1 cellular context compared by ENCODE assay signal in the genomic region with DNA sequence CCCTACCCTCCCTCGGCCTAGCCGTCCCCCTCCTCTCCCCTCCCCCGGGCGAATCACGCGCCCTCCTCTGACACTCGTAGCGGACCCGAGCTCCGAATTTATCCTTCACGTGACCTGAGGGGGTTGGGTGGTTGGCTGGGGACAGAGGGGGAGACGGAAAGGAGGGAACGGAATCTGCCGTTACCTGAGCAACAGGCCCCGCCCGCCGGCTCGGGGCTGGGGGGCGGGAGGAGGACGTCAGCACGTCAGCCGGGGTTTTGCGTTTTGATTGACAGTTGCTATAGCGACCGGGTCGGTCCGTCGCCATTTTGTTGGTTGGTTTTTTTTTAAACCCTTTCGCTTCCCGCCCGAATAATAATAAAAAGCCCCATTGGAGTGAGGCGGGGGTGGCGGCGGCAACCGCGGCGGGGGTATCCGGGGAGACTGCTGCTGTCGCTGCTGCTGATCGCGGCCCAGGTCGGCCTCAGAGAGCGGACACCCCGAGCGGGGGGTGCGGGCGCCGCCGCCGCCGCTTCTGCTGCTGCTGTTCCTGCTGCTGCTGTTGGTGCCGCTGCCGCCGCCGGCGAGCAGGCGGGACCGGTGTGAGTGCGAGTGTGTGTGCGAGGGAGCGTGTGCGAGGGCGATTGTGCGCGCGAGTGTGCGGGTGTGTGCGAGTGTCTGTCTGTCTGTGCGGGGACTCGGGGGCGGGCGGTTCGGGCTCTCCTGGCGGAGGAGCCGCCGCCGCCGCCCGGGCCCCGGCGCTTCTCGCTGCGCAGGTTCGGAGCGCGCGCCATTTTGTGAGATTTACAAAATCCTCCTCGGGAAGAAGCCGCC.
TF ChIP-seq lines count a peak whose summit lies in the region.

A gene (plus strand): TSS at position 286 of the 813 bp plus-strand sequence. CDS start 53,602 bp downstream, outside the sequence.

TF ChIP-seq in HepG2, 621 proteins besides CTCF, POLR2A, EP300 and RAD21 (continued from another document and continues in another):
- TF ChIP-seq, protein P1, sequence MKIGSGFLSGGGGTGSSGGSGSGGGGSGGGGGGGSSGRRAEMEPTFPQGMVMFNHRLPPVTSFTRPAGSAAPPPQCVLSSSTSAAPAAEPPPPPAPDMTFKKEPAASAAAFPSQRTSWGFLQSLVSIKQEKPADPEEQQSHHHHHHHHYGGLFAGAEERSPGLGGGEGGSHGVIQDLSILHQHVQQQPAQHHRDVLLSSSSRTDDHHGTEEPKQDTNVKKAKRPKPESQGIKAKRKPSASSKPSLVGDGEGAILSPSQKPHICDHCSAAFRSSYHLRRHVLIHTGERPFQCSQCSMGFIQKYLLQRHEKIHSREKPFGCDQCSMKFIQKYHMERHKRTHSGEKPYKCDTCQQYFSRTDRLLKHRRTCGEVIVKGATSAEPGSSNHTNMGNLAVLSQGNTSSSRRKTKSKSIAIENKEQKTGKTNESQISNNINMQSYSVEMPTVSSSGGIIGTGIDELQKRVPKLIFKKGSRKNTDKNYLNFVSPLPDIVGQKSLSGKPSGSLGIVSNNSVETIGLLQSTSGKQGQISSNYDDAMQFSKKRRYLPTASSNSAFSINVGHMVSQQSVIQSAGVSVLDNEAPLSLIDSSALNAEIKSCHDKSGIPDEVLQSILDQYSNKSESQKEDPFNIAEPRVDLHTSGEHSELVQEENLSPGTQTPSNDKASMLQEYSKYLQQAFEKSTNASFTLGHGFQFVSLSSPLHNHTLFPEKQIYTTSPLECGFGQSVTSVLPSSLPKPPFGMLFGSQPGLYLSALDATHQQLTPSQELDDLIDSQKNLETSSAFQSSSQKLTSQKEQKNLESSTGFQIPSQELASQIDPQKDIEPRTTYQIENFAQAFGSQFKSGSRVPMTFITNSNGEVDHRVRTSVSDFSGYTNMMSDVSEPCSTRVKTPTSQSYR (CRISPR knock-in tag; IDR thresholded peaks at IDR 0.05; ENCODE audit: borderline replicate concordance), result peak; percentile 86; the same call in 1 of the 2 replicates
- peak; percentile 35; the same call in 1 of the 2 replicates for TF ChIP-seq KLF12 (CRISPR knock-in tag; IDR thresholded peaks at IDR 0.05; ENCODE audit: borderline replicate concordance)
- TF ChIP-seq HES4 (CRISPR knock-in tag; IDR thresholded peaks at IDR 0.05; ENCODE audit: borderline replicate concordance), result no peak
- no peak for TF ChIP-seq ZNF878 (CRISPR knock-in tag; IDR thresholded peaks at IDR 0.05)
- peak; percentile 25; the same call in 1 of the 2 replicates for TF ChIP-seq SALL1 (CRISPR knock-in tag; IDR thresholded peaks at IDR 0.05)
- no peak for TF ChIP-seq FLYWCH1 (CRISPR knock-in tag; IDR thresholded peaks at IDR 0.05)
- TF ChIP-seq MTF2 (CRISPR knock-in tag; IDR thresholded peaks at IDR 0.05; ENCODE audit: borderline replicate concordance), result no peak
- 0 out of 2 replicates have a peak, but pooled peaks have one; percentile 24 for TF ChIP-seq ZFP37 (CRISPR knock-in tag; IDR thresholded peaks at IDR 0.05; ENCODE audit: borderline replicate concordance)
- TF ChIP-seq, protein P2, sequence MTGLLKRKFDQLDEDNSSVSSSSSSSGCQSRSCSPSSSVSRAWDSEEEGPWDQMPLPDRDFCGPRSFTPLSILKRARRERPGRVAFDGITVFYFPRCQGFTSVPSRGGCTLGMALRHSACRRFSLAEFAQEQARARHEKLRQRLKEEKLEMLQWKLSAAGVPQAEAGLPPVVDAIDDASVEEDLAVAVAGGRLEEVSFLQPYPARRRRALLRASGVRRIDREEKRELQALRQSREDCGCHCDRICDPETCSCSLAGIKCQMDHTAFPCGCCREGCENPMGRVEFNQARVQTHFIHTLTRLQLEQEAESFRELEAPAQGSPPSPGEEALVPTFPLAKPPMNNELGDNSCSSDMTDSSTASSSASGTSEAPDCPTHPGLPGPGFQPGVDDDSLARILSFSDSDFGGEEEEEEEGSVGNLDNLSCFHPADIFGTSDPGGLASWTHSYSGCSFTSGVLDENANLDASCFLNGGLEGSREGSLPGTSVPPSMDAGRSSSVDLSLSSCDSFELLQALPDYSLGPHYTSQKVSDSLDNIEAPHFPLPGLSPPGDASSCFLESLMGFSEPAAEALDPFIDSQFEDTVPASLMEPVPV (CRISPR knock-in tag; IDR thresholded peaks at IDR 0.05), result 0 out of 2 replicates have a peak, but pooled peaks have one; percentile 30
- TF ChIP-seq THAP11 (CRISPR knock-in tag; IDR thresholded peaks at IDR 0.05), result peak; percentile 45; the same call in 1 of the 2 replicates
- no peak for TF ChIP-seq MAFK (conservative IDR thresholded peaks at IDR 0.05 in 1 of 2, IDR thresholded peaks at IDR 0.05 in 1 of 2; ENCODE audit: low read length in 2 of 2)
- TF ChIP-seq TEAD3 (CRISPR knock-in tag; optimal IDR thresholded peaks at IDR 0.05; ENCODE audit: borderline replicate concordance), result peak; percentile 10
- peak; percentile 49; the same call in 1 of the 2 replicates for TF ChIP-seq CCDC6 (CRISPR knock-in tag; IDR thresholded peaks at IDR 0.05)
- no peak for TF ChIP-seq ZMYM2 (CRISPR knock-in tag; IDR thresholded peaks at IDR 0.05)
- no peak for TF ChIP-seq ZSCAN29 (CRISPR knock-in tag; conservative IDR thresholded peaks at IDR 0.05)
- TF ChIP-seq TBP (CRISPR knock-in tag; IDR thresholded peaks at IDR 0.05), result no peak
- peak; percentile 33; the same call in 1 of the 2 replicates for TF ChIP-seq RFX5 (IDR thresholded peaks at IDR 0.05; ENCODE audit: low read depth, low read length)
- TF ChIP-seq, protein P3, sequence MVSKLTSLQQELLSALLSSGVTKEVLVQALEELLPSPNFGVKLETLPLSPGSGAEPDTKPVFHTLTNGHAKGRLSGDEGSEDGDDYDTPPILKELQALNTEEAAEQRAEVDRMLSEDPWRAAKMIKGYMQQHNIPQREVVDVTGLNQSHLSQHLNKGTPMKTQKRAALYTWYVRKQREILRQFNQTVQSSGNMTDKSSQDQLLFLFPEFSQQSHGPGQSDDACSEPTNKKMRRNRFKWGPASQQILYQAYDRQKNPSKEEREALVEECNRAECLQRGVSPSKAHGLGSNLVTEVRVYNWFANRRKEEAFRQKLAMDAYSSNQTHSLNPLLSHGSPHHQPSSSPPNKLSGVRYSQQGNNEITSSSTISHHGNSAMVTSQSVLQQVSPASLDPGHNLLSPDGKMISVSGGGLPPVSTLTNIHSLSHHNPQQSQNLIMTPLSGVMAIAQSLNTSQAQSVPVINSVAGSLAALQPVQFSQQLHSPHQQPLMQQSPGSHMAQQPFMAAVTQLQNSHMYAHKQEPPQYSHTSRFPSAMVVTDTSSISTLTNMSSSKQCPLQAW (CRISPR knock-in tag; IDR thresholded peaks at IDR 0.05), result no peak
- TF ChIP-seq ISL2 (CRISPR knock-in tag; IDR thresholded peaks at IDR 0.05), result 0 out of 2 replicates have a peak, but pooled peaks have one; percentile 54
- 0 out of 2 replicates have a peak, but pooled peaks have one; percentile 3 for TF ChIP-seq PHF21A (CRISPR knock-in tag; IDR thresholded peaks at IDR 0.05)
- no peak for TF ChIP-seq HOXA5 (CRISPR knock-in tag; IDR thresholded peaks at IDR 0.05)
- TF ChIP-seq ZMYM4 (CRISPR knock-in tag; IDR thresholded peaks at IDR 0.05), result peak; percentile 40
- TF ChIP-seq ZNF274 (CRISPR knock-in tag; IDR thresholded peaks at IDR 0.05), result peak; percentile 38; the same call in 1 of the 2 replicates
- TF ChIP-seq DNMT3B (CRISPR knock-in tag; conservative IDR thresholded peaks at IDR 0.05), result no peak
- TF ChIP-seq, protein P4, sequence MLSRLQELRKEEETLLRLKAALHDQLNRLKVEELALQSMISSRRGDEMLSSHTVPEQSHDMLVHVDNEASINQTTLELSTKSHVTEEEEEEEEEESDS (CRISPR knock-in tag; IDR thresholded peaks at IDR 0.05; ENCODE audit: borderline replicate concordance), result no peak
- TF ChIP-seq, protein P5, sequence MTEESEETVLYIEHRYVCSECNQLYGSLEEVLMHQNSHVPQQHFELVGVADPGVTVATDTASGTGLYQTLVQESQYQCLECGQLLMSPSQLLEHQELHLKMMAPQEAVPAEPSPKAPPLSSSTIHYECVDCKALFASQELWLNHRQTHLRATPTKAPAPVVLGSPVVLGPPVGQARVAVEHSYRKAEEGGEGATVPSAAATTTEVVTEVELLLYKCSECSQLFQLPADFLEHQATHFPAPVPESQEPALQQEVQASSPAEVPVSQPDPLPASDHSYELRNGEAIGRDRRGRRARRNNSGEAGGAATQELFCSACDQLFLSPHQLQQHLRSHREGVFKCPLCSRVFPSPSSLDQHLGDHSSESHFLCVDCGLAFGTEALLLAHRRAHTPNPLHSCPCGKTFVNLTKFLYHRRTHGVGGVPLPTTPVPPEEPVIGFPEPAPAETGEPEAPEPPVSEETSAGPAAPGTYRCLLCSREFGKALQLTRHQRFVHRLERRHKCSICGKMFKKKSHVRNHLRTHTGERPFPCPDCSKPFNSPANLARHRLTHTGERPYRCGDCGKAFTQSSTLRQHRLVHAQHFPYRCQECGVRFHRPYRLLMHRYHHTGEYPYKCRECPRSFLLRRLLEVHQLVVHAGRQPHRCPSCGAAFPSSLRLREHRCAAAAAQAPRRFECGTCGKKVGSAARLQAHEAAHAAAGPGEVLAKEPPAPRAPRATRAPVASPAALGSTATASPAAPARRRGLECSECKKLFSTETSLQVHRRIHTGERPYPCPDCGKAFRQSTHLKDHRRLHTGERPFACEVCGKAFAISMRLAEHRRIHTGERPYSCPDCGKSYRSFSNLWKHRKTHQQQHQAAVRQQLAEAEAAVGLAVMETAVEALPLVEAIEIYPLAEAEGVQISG (CRISPR knock-in tag; IDR thresholded peaks at IDR 0.05), result peak; percentile 44; the same call in 1 of the 2 replicates
- TF ChIP-seq RNF2 (conservative IDR thresholded peaks at IDR 0.05; ENCODE audit: low read depth), result no peak
- TF ChIP-seq ZNF629 (CRISPR knock-in tag; conservative IDR thresholded peaks at IDR 0.05), result no peak
- TF ChIP-seq, protein P6, sequence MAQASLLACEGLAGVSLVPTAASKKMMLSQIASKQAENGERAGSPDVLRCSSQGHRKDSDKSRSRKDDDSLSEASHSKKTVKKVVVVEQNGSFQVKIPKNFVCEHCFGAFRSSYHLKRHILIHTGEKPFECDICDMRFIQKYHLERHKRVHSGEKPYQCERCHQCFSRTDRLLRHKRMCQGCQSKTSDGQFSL (CRISPR knock-in tag; IDR thresholded peaks at IDR 0.05), result peak; percentile 68; the same call in 1 of the 2 replicates
- TF ChIP-seq, protein P7, sequence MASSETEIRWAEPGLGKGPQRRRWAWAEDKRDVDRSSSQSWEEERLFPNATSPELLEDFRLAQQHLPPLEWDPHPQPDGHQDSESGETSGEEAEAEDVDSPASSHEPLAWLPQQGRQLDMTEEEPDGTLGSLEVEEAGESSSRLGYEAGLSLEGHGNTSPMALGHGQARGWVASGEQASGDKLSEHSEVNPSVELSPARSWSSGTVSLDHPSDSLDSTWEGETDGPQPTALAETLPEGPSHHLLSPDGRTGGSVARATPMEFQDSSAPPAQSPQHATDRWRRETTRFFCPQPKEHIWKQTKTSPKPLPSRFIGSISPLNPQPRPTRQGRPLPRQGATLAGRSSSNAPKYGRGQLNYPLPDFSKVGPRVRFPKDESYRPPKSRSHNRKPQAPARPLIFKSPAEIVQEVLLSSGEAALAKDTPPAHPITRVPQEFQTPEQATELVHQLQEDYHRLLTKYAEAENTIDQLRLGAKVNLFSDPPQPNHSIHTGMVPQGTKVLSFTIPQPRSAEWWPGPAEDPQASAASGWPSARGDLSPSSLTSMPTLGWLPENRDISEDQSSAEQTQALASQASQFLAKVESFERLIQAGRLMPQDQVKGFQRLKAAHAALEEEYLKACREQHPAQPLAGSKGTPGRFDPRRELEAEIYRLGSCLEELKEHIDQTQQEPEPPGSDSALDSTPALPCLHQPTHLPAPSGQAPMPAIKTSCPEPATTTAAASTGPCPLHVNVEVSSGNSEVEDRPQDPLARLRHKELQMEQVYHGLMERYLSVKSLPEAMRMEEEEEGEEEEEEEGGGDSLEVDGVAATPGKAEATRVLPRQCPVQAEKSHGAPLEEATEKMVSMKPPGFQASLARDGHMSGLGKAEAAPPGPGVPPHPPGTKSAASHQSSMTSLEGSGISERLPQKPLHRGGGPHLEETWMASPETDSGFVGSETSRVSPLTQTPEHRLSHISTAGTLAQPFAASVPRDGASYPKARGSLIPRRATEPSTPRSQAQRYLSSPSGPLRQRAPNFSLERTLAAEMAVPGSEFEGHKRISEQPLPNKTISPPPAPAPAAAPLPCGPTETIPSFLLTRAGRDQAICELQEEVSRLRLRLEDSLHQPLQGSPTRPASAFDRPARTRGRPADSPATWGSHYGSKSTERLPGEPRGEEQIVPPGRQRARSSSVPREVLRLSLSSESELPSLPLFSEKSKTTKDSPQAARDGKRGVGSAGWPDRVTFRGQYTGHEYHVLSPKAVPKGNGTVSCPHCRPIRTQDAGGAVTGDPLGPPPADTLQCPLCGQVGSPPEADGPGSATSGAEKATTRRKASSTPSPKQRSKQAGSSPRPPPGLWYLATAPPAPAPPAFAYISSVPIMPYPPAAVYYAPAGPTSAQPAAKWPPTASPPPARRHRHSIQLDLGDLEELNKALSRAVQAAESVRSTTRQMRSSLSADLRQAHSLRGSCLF (CRISPR knock-in tag; IDR thresholded peaks at IDR 0.05; ENCODE audit: borderline replicate concordance), result no peak
- TF ChIP-seq, protein P8, sequence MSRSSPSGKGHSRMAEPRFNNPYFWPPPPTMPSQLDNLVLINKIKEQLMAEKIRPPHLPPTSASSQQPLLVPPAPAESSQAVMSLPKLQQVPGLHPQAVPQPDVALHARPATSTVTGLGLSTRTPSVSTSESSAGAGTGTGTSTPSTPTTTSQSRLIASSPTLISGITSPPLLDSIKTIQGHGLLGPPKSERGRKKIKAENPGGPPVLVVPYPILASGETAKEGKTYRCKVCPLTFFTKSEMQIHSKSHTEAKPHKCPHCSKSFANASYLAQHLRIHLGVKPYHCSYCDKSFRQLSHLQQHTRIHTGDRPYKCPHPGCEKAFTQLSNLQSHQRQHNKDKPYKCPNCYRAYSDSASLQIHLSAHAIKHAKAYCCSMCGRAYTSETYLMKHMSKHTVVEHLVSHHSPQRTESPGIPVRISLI (CRISPR knock-in tag; IDR thresholded peaks at IDR 0.05; ENCODE audit: borderline replicate concordance), result peak; percentile 94
- TF ChIP-seq, protein P9, sequence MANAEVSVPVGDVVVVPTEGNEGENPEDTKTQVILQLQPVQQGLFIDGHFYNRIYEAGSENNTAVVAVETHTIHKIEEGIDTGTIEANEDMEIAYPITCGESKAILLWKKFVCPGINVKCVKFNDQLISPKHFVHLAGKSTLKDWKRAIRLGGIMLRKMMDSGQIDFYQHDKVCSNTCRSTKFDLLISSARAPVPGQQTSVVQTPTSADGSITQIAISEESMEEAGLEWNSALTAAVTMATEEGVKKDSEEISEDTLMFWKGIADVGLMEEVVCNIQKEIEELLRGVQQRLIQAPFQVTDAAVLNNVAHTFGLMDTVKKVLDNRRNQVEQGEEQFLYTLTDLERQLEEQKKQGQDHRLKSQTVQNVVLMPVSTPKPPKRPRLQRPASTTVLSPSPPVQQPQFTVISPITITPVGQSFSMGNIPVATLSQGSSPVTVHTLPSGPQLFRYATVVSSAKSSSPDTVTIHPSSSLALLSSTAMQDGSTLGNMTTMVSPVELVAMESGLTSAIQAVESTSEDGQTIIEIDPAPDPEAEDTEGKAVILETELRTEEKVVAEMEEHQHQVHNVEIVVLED (CRISPR knock-in tag; IDR thresholded peaks at IDR 0.05; ENCODE audit: borderline replicate concordance), result peak; percentile 86
- TF ChIP-seq TARDBP (CRISPR knock-in tag; IDR thresholded peaks at IDR 0.05), result peak; percentile 51; the same call in 1 of the 2 replicates
- TF ChIP-seq ZNF777 (CRISPR knock-in tag; IDR thresholded peaks at IDR 0.05), result 0 out of 2 replicates have a peak, but pooled peaks have one; percentile 29
- TF ChIP-seq ZNF17 (CRISPR knock-in tag; IDR thresholded peaks at IDR 0.05), result no peak
- peak; percentile 75 for TF ChIP-seq GABPB1 (CRISPR knock-in tag; IDR thresholded peaks at IDR 0.05)
- peak; percentile 67 for TF ChIP-seq SRSF1 (optimal IDR thresholded peaks at IDR 0.05; ENCODE audit: low read depth, low read length)
- no peak for TF ChIP-seq GATAD2A (CRISPR knock-in tag; IDR thresholded peaks at IDR 0.05)
- TF ChIP-seq ZNF670 (CRISPR knock-in tag; IDR thresholded peaks at IDR 0.05; ENCODE audit: borderline replicate concordance), result 0 out of 2 replicates have a peak, but pooled peaks have one; percentile 74
